Comparison of ENCODE assay signal across 1 cellular context in the genomic region with DNA sequence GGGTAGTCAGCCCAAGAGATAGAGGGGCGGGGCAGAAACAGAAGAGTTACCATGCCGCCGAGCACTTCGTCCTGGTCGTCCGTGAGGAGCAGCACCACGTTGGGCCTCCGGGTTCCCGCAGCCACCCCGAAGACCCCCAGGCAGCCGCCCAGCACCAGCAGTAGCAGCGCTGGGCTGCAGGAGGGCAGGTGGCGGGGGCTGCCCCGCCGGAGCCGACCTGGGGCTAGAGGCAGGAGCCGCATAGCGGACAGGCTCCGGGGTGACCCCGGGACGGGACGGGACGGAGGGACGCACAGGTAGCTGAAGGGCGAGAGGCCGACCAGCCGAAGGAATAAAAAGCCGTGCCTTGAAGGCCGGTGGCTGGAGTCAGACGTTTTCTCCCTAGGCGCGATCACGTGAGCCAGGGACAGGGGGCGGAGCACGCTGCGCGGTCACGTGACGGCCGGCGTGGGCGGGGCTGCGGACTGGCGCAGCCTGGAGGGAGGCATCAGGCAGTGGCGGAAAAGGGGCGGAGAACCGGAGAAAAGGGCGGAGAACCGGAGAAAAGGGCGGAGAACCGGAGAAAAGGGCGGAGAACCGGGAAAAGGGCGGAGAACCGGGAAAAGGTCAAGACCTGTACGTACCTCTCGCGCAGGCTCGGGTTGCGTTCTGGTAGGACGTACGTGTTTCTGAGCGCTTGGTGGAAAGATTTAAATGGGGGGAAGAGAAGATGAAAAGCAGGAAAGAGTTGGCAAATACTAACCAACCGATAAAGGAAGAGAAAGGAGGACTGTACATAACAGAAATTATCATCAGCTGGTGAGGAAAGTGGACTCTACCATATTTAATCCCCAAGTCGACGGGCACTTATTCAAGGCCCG.
A peak's percentile ranks its signal among the peaks of the same experiment; 100 is the strongest.
TF ChIP-seq lines count a peak whose summit lies in the region.

A gene (minus strand): TSS at position 372 of the 860 bp plus-strand sequence. CDS start 130 bp downstream, at position 242.

TF ChIP-seq in HEK293, 187 proteins besides CTCF, POLR2A, EP300 and RAD21 (continued from another document and continues in another):
- TF ChIP-seq, protein P1, sequence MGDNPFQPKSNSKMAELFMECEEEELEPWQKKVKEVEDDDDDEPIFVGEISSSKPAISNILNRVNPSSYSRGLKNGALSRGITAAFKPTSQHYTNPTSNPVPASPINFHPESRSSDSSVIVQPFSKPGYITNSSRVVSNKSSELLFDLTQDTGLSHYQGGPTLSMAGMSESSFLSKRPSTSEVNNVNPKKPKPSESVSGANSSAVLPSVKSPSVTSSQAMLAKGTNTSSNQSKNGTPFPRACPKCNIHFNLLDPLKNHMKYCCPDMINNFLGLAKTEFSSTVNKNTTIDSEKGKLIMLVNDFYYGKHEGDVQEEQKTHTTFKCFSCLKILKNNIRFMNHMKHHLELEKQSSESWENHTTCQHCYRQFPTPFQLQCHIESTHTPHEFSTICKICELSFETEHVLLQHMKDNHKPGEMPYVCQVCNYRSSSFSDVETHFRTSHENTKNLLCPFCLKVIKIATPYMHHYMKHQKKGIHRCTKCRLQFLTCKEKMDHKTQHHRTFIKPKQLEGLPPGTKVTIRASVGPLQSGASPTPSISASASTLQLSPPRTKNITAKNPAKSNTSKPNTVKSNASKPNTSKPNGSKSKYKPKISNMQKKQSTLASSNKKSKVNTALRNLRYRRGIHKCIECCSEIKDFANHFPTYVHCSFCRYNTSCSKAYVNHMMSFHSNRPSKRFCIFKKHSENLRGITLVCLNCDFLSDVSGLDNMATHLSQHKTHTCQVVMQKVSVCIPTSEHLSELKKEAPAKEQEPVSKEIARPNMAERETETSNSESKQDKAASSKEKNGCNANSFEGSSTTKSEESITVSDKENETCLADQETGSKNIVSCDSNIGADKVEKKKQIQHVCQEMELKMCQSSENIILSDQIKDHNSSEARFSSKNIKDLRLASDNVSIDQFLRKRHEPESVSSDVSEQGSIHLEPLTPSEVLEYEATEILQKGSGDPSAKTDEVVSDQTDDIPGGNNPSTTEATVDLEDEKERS (tag by site-specific recombination; IDR thresholded peaks at IDR 0.05), result no peak
- TF ChIP-seq ZNF776 (tag by site-specific recombination; IDR thresholded peaks at IDR 0.05; ENCODE audit: borderline replicate concordance) (no peak), ZNF664 (tag by site-specific recombination; IDR thresholded peaks at IDR 0.05) (no peak), ZNF202 (tag by site-specific recombination; IDR thresholded peaks at IDR 0.05; ENCODE audit: borderline replicate concordance) (no peak), ZNF785 (tag by site-specific recombination; IDR thresholded peaks at IDR 0.05) (no peak), ZBTB8A (tag by site-specific recombination; IDR thresholded peaks at IDR 0.05) (peak; percentile 99), ZNF174 (tag by site-specific recombination; IDR thresholded peaks at IDR 0.05) (no peak), ZNF544 (tag by site-specific recombination; IDR thresholded peaks at IDR 0.05) (no peak), ZNF132 (tag by site-specific recombination; IDR thresholded peaks at IDR 0.05; ENCODE audit: borderline replicate concordance) (no peak), ZNF558 (tag by site-specific recombination; IDR thresholded peaks at IDR 0.05) (no peak), ZNF701 (tag by site-specific recombination; IDR thresholded peaks at IDR 0.05) (no peak), ZNF768 (tag by site-specific recombination; IDR thresholded peaks at IDR 0.05) (no peak), KLF1 (tag by site-specific recombination; IDR thresholded peaks at IDR 0.05) (peak; percentile 98), ZNF248 (tag by site-specific recombination; IDR thresholded peaks at IDR 0.05) (no peak), ZNF404 (tag by site-specific recombination; IDR thresholded peaks at IDR 0.05) (no peak), YY1 (tag by site-specific recombination; IDR thresholded peaks at IDR 0.05) (0 out of 2 replicates have a peak, but pooled peaks have one; percentile 13), ZNF184 (tag by site-specific recombination; IDR thresholded peaks at IDR 0.05) (no peak), ZNF660 (tag by site-specific recombination; IDR thresholded peaks at IDR 0.05) (0 out of 2 replicates have a peak, but pooled peaks have one; percentile 8), ZNF670 (tag by site-specific recombination; IDR thresholded peaks at IDR 0.05; ENCODE audit: low read depth) (no peak), HOXA7 (CRISPR knock-in tag; IDR thresholded peaks at IDR 0.05; ENCODE audit: borderline replicate concordance) (no peak), ZNF10 (tag by site-specific recombination; IDR thresholded peaks at IDR 0.05) (no peak), REPIN1 (tag by site-specific recombination; IDR thresholded peaks at IDR 0.05; ENCODE audit: low read depth) (no peak), ZNF239 (tag by site-specific recombination; IDR thresholded peaks at IDR 0.05) (no peak), ZFP37 (tag by site-specific recombination; IDR thresholded peaks at IDR 0.05) (no peak), KLF8 (tag by site-specific recombination; IDR thresholded peaks at IDR 0.05) (peak; percentile 95), ZNF830 (tag by site-specific recombination; IDR thresholded peaks at IDR 0.05; ENCODE audit: low read depth) (no peak), ZNF560 (tag by site-specific recombination; IDR thresholded peaks at IDR 0.05; ENCODE audit: borderline replicate concordance) (no peak), ZEB2 (tag by site-specific recombination; IDR thresholded peaks at IDR 0.05) (peak; percentile 100), SCRT2 (tag by site-specific recombination; IDR thresholded peaks at IDR 0.05) (no peak), SP3 (tag by site-specific recombination; IDR thresholded peaks at IDR 0.05) (peak; percentile 99), ZNF76 (tag by site-specific recombination; IDR thresholded peaks at IDR 0.05; ENCODE audit: borderline replicate concordance, low read depth) (peak; percentile 31; the same call in 1 of the 2 replicates)
- TF ChIP-seq, protein P2, sequence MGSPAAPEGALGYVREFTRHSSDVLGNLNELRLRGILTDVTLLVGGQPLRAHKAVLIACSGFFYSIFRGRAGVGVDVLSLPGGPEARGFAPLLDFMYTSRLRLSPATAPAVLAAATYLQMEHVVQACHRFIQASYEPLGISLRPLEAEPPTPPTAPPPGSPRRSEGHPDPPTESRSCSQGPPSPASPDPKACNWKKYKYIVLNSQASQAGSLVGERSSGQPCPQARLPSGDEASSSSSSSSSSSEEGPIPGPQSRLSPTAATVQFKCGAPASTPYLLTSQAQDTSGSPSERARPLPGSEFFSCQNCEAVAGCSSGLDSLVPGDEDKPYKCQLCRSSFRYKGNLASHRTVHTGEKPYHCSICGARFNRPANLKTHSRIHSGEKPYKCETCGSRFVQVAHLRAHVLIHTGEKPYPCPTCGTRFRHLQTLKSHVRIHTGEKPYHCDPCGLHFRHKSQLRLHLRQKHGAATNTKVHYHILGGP (tag by site-specific recombination; IDR thresholded peaks at IDR 0.05), result no peak
- TF ChIP-seq, protein P3, sequence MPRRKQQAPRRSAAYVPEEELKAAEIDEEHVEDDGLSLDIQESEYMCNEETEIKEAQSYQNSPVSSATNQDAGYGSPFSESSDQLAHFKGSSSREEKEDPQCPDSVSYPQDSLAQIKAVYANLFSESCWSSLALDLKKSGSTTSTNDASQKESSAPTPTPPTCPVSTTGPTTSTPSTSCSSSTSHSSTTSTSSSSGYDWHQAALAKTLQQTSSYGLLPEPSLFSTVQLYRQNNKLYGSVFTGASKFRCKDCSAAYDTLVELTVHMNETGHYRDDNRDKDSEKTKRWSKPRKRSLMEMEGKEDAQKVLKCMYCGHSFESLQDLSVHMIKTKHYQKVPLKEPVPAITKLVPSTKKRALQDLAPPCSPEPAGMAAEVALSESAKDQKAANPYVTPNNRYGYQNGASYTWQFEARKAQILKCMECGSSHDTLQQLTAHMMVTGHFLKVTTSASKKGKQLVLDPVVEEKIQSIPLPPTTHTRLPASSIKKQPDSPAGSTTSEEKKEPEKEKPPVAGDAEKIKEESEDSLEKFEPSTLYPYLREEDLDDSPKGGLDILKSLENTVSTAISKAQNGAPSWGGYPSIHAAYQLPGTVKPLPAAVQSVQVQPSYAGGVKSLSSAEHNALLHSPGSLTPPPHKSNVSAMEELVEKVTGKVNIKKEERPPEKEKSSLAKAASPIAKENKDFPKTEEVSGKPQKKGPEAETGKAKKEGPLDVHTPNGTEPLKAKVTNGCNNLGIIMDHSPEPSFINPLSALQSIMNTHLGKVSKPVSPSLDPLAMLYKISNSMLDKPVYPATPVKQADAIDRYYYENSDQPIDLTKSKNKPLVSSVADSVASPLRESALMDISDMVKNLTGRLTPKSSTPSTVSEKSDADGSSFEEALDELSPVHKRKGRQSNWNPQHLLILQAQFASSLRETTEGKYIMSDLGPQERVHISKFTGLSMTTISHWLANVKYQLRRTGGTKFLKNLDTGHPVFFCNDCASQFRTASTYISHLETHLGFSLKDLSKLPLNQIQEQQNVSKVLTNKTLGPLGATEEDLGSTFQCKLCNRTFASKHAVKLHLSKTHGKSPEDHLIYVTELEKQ (tag by site-specific recombination; IDR thresholded peaks at IDR 0.05; ENCODE audit: borderline replicate concordance), result no peak
- TF ChIP-seq, protein P4, sequence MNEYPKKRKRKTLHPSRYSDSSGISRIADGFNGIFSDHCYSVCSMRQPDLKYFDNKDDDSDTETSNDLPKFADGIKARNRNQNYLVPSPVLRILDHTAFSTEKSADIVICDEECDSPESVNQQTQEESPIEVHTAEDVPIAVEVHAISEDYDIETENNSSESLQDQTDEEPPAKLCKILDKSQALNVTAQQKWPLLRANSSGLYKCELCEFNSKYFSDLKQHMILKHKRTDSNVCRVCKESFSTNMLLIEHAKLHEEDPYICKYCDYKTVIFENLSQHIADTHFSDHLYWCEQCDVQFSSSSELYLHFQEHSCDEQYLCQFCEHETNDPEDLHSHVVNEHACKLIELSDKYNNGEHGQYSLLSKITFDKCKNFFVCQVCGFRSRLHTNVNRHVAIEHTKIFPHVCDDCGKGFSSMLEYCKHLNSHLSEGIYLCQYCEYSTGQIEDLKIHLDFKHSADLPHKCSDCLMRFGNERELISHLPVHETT (tag by site-specific recombination; IDR thresholded peaks at IDR 0.05), result peak; percentile 68
- TF ChIP-seq, protein P5, sequence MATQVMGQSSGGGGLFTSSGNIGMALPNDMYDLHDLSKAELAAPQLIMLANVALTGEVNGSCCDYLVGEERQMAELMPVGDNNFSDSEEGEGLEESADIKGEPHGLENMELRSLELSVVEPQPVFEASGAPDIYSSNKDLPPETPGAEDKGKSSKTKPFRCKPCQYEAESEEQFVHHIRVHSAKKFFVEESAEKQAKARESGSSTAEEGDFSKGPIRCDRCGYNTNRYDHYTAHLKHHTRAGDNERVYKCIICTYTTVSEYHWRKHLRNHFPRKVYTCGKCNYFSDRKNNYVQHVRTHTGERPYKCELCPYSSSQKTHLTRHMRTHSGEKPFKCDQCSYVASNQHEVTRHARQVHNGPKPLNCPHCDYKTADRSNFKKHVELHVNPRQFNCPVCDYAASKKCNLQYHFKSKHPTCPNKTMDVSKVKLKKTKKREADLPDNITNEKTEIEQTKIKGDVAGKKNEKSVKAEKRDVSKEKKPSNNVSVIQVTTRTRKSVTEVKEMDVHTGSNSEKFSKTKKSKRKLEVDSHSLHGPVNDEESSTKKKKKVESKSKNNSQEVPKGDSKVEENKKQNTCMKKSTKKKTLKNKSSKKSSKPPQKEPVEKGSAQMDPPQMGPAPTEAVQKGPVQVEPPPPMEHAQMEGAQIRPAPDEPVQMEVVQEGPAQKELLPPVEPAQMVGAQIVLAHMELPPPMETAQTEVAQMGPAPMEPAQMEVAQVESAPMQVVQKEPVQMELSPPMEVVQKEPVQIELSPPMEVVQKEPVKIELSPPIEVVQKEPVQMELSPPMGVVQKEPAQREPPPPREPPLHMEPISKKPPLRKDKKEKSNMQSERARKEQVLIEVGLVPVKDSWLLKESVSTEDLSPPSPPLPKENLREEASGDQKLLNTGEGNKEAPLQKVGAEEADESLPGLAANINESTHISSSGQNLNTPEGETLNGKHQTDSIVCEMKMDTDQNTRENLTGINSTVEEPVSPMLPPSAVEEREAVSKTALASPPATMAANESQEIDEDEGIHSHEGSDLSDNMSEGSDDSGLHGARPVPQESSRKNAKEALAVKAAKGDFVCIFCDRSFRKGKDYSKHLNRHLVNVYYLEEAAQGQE (tag by site-specific recombination; IDR thresholded peaks at IDR 0.05), result 0 out of 2 replicates have a peak, but pooled peaks have one; percentile 13
- TF ChIP-seq, protein P6, sequence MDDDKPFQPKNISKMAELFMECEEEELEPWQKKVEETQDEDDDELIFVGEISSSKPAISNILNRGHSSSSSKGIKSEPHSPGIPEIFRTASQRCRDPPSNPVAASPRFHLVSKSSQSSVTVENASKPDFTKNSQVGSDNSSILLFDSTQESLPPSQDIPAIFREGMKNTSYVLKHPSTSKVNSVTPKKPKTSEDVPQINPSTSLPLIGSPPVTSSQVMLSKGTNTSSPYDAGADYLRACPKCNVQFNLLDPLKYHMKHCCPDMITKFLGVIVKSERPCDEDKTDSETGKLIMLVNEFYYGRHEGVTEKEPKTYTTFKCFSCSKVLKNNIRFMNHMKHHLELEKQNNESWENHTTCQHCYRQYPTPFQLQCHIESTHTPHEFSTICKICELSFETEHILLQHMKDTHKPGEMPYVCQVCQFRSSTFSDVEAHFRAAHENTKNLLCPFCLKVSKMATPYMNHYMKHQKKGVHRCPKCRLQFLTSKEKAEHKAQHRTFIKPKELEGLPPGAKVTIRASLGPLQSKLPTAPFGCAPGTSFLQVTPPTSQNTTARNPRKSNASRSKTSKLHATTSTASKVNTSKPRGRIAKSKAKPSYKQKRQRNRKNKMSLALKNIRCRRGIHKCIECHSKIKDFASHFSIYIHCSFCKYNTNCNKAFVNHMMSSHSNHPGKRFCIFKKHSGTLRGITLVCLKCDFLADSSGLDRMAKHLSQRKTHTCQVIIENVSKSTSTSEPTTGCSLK (tag by site-specific recombination; IDR thresholded peaks at IDR 0.05), result no peak
- TF ChIP-seq, protein P7, sequence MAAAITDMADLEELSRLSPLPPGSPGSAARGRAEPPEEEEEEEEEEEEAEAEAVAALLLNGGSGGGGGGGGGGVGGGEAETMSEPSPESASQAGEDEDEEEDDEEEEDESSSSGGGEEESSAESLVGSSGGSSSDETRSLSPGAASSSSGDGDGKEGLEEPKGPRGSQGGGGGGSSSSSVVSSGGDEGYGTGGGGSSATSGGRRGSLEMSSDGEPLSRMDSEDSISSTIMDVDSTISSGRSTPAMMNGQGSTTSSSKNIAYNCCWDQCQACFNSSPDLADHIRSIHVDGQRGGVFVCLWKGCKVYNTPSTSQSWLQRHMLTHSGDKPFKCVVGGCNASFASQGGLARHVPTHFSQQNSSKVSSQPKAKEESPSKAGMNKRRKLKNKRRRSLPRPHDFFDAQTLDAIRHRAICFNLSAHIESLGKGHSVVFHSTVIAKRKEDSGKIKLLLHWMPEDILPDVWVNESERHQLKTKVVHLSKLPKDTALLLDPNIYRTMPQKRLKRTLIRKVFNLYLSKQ (tag by site-specific recombination; IDR thresholded peaks at IDR 0.05; ENCODE audit: borderline replicate concordance), result no peak
- TF ChIP-seq, protein P8, sequence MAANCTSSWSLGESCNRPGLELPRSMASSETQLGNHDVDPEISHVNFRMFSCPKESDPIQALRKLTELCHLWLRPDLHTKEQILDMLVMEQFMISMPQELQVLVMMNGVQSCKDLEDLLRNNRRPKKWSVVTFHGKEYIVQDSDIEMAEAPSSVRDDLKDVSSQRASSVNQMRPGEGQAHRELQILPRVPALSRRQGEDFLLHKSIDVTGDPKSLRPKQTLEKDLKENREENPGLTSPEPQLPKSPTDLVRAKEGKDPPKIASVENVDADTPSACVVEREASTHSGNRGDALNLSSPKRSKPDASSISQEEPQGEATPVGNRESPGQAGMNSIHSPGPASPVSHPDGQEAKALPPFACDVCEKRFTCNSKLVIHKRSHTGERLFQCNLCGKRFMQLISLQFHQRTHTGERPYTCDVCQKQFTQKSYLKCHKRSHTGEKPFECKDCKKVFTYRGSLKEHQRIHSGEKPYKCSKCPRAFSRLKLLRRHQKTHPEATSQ (tag by site-specific recombination; IDR thresholded peaks at IDR 0.05), result no peak
